8 cellular contexts compared by ENCODE assay signal in the genomic region with DNA sequence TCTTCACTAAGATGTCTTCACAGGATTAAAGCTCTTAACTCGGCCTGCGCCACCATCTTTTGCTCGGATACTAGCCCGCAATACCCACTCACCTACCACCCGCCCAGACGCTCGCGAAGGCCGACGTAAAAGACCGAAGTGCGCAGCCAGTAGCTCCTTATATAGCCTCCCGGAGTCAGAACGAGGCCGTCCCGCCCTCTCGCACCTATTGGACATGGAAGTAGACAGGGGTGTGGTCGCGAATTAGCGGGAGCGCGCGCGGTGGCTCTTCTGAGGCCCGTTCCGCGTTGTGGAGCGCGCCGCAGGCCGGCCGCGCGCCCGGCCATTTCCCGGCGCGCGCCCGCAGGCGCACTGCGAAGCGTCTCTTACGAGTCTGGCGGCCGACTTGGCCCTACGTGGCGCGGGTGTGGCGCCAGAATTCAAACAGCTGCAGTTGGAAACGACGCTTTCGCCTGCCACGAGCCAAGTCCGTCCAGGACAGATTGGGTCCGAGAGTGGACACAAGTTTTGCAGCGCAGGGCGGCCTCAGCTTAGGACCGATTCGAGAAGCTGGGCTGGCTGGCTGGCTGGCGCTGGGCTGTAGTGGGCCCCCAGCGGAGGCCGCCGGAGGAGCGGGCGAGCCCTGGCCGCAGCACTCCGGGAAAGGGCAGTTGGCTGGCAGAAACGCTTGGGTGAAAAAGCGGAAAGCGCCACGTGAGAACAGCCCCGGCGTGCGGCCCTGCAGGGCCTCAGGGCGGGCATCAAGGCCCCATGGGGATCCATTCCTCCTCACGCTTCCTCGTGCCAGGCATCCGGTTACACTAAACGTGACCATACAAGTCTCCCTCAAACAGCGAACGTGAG. TPM values are rescaled to one million over a fixed set of nuclear protein-coding genes. Genes with fewer than 3 reads are reported as not detected.
A peak's percentile ranks its signal among the peaks of the same experiment; 100 is the strongest.
DNase-seq lines count a peak whose midpoint lies in the region; ATAC-seq and TF ChIP-seq lines count a peak whose summit lies in the region.

No MANE protein-coding gene starts in this region.

- peaks cover 38% of the 10 kb centered on the region for H3K4me1 Mint-ChIP-seq in activated CD4-positive, alpha-beta T cell treated with anti-CD3 and anti-CD28 coated beads, Interleukin-2, amount 10 ng/mL, durations not matched to agents 24 days and 14 days

- H3K9me3 ChIP-seq in BLaER1 treated with 17β-estradiol and CSF1 and Interleukin-3, amounts not matched to agents 10 nM and 100 nM (replicated peaks in 1 of 11) = peaks cover 0 to 3% (median 0%) of the 10 kb centered on the region in 11 experiments; a peak in 4 of 22 replicates
- no peaks in the 10 kb centered on the region for H3K9me3 ChIP-seq in left lung

- ATAC-seq in GM19324 (IDR thresholded peaks at IDR 0.05; ENCODE audit: low FRiP score, unreplicated experiment) (peak; percentile 81), HG03460 (IDR thresholded peaks at IDR 0.05; ENCODE audit: unreplicated experiment) (peak; percentile 76), left lung (peak; percentile 98)

- no peaks in the 10 kb centered on the region for H3K27me3 Mint-ChIP-seq in activated CD4-positive, alpha-beta T cell treated with anti-CD3 and anti-CD28 coated beads, Interleukin-2, amount 10 ng/mL, durations not matched to agents 24 days and 14 days

- intact Hi-C loops in activated CD4-positive, alpha-beta T cell treated with anti-CD3 and anti-CD28 coated beads, Interleukin-2, amount 10 ng/mL, durations not matched to agents 24 days and 14 days (cut with micrococcal nuclease) = loop anchor here (1.0 to 10.0 kb wide), 6 partner anchors 9 to 317 kb away; no protein-coding TSS in a partner anchor
- intact Hi-C loops in left lung (cut with DNase I) = loop anchor here in 1 of 2 donors (5.0 kb wide), 1 partner anchor 37 kb away; the partner anchor contains the start of gene SYNCRIP

- H3K36me3 Mint-ChIP-seq in activated CD4-positive, alpha-beta T cell treated with anti-CD3 and anti-CD28 coated beads, Interleukin-2, amount 10 ng/mL, durations not matched to agents 24 days and 14 days (ENCODE audit: low read depth) = peaks cover 53% of the 10 kb centered on the region

- H3K4me3 ChIP-seq in BLaER1 treated with 17β-estradiol and CSF1 and Interleukin-3, amounts not matched to agents 10 nM and 100 nM = peak overlapping the region; percentile 78 to 94 (median 84)
- peak overlapping the region; percentile 65 to 73 for H3K4me3 ChIP-seq in left lung

- TF ChIP-seq CTCF in left lung (IDR thresholded peaks at IDR 0.05) = no peak

- H3K9me3 Mint-ChIP-seq in activated CD4-positive, alpha-beta T cell treated with anti-CD3 and anti-CD28 coated beads, Interleukin-2, amount 10 ng/mL, durations not matched to agents 24 days and 14 days = peaks cover 5% of the 10 kb centered on the region

- peak overlapping the region; percentile 97 for H3K27ac Mint-ChIP-seq in activated CD4-positive, alpha-beta T cell treated with anti-CD3 and anti-CD28 coated beads, Interleukin-2, amount 10 ng/mL, durations not matched to agents 24 days and 14 days

- H3K27ac ChIP-seq in BLaER1 treated with 17β-estradiol and CSF1 and Interleukin-3, amounts not matched to agents 10 nM and 100 nM = peak overlapping the region; percentile 77 to 96 (median 94)
- peak overlapping the region; percentile 89 to 95 for H3K27ac ChIP-seq in left lung

- DNase-seq in NCI-H524 treated with DMSO at 0.1 percent for 48 hours (lab: John Stamatoyannopoulos, UW) (peak; percentile 92), cortex of kidney (lab: John Stamatoyannopoulos, UW) (peak; percentile 63), left lung (peak; percentile 98)
- DNase-seq in activated CD4-positive, alpha-beta T cell treated with anti-CD3 and anti-CD28 coated beads, Interleukin-2, amount 10 ng/mL, durations not matched to agents 24 days and 14 days = peak; percentile 99
- DNase-seq in stimulated activated CD4-positive, alpha-beta T cell treated with anti-CD3 and anti-CD28 coated beads, Interleukin-2, amount 100 ng/mL, for 4 hours (ENCODE audit: low read depth) = peak; percentile 97

- peak overlapping the region; percentile 67 to 87 (median 76) for H3K4me2 ChIP-seq in BLaER1 treated with 17β-estradiol and CSF1 and Interleukin-3, amounts not matched to agents 10 nM and 100 nM

- H3K9ac ChIP-seq in BLaER1 treated with 17β-estradiol and CSF1 and Interleukin-3, amounts not matched to agents 10 nM and 100 nM = peak overlapping the region; percentile 90 to 99 (median 96)

- peak overlapping the region; percentile 95 for H3K4me3 Mint-ChIP-seq in activated CD4-positive, alpha-beta T cell treated with anti-CD3 and anti-CD28 coated beads, Interleukin-2, amount 10 ng/mL, durations not matched to agents 24 days and 14 days

- peaks cover 18 to 37% (median 29%) of the 10 kb centered on the region in 10 experiments; a peak in 18 of 20 replicates for H3K4me1 ChIP-seq in BLaER1 treated with 17β-estradiol and CSF1 and Interleukin-3, amounts not matched to agents 10 nM and 100 nM
- peaks cover 9 to 39% of the 10 kb centered on the region in 2 donors for H3K4me1 ChIP-seq in left lung

- peaks cover 26 to 47% (median 42%) of the 10 kb centered on the region in 11 experiments; a peak in 21 of 22 replicates for H4K20me1 ChIP-seq in BLaER1 treated with 17β-estradiol and CSF1 and Interleukin-3, amounts not matched to agents 10 nM and 100 nM

- H3K36me3 ChIP-seq in BLaER1 treated with 17β-estradiol and CSF1 and Interleukin-3, amounts not matched to agents 10 nM and 100 nM = peaks cover 6 to 42% (median 30%) of the 10 kb centered on the region in 11 experiments; a peak in 17 of 22 replicates
- peaks cover 0 to 12% of the 10 kb centered on the region in 2 donors for H3K36me3 ChIP-seq in left lung

- no peaks in the 10 kb centered on the region for H3K27me3 ChIP-seq in BLaER1 treated with 17β-estradiol and CSF1 and Interleukin-3, amounts not matched to agents 10 nM and 100 nM
- H3K27me3 ChIP-seq in left lung = no peaks in the 10 kb centered on the region

RNA-seq across cellular contexts. Expression of gene SYNCRIP, which starts 36.1 kb away (rescaled TPM):
- 228 and 232 TPM in 2 replicates for total RNA-seq in activated CD4-positive, alpha-beta T cell treated with anti-CD3 and anti-CD28 coated beads, Interleukin-2, amount 10 ng/mL, durations not matched to agents 24 days and 14 days
- total RNA-seq in left lung = 100 to 1,000 TPM in 1 of 2 donors, 10 to 100 TPM in 1; 72.2 to 119 TPM

Comparison
In these comparisons a context has a peak if more than half of its experiments do, and no peak if none do; other contexts are left out.
1. Peak in every context shown above with its lines: DNase-seq, ATAC-seq, H3K4me3 ChIP-seq and H3K27ac ChIP-seq.